In the genomic region with DNA sequence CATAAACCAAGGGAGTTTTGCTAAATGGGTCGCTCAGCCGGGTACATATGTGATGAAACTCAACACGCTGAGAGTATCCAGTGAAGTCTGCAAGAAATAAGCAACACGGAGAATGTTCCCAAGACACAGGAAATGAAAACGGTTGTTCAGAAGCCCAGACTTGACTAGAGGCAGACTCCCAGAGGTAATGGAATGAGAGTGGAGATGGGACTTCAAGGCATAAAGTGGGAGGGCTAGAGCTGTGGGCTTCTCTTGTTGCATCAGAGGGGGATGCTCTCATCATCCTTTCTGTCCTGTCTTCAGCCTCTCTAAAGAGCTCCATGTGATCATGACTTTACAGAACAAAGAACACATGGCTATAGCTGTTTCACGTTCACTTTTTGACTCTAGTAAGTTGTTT, we compare ENCODE assay signal across 1 cellular context.
TF ChIP-seq lines count a peak whose summit lies in the region.

No MANE protein-coding gene starts in this region.

TF ChIP-seq in GM23338, 12 proteins besides CTCF, POLR2A, EP300 and RAD21:
- TF ChIP-seq, protein P1, sequence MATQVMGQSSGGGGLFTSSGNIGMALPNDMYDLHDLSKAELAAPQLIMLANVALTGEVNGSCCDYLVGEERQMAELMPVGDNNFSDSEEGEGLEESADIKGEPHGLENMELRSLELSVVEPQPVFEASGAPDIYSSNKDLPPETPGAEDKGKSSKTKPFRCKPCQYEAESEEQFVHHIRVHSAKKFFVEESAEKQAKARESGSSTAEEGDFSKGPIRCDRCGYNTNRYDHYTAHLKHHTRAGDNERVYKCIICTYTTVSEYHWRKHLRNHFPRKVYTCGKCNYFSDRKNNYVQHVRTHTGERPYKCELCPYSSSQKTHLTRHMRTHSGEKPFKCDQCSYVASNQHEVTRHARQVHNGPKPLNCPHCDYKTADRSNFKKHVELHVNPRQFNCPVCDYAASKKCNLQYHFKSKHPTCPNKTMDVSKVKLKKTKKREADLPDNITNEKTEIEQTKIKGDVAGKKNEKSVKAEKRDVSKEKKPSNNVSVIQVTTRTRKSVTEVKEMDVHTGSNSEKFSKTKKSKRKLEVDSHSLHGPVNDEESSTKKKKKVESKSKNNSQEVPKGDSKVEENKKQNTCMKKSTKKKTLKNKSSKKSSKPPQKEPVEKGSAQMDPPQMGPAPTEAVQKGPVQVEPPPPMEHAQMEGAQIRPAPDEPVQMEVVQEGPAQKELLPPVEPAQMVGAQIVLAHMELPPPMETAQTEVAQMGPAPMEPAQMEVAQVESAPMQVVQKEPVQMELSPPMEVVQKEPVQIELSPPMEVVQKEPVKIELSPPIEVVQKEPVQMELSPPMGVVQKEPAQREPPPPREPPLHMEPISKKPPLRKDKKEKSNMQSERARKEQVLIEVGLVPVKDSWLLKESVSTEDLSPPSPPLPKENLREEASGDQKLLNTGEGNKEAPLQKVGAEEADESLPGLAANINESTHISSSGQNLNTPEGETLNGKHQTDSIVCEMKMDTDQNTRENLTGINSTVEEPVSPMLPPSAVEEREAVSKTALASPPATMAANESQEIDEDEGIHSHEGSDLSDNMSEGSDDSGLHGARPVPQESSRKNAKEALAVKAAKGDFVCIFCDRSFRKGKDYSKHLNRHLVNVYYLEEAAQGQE (IDR thresholded peaks at IDR 0.05; ENCODE audit: unreplicated experiment), result no peak
- TF ChIP-seq CREB1 (CRISPR knock-in tag; IDR thresholded peaks at IDR 0.05; ENCODE audit: low read depth), result no peak
- no peak for TF ChIP-seq NANOG (IDR thresholded peaks at IDR 0.05; ENCODE audit: borderline replicate concordance)
- no peak for TF ChIP-seq ZNF114 (CRISPR knock-in tag; IDR thresholded peaks at IDR 0.05)
- TF ChIP-seq, protein P2, sequence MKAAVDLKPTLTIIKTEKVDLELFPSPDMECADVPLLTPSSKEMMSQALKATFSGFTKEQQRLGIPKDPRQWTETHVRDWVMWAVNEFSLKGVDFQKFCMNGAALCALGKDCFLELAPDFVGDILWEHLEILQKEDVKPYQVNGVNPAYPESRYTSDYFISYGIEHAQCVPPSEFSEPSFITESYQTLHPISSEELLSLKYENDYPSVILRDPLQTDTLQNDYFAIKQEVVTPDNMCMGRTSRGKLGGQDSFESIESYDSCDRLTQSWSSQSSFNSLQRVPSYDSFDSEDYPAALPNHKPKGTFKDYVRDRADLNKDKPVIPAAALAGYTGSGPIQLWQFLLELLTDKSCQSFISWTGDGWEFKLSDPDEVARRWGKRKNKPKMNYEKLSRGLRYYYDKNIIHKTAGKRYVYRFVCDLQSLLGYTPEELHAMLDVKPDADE (IDR thresholded peaks at IDR 0.05), result no peak
- no peak for TF ChIP-seq EZH2phosphoT487 (IDR thresholded peaks at IDR 0.05; ENCODE audit: unreplicated experiment)
- TF ChIP-seq, protein P3, sequence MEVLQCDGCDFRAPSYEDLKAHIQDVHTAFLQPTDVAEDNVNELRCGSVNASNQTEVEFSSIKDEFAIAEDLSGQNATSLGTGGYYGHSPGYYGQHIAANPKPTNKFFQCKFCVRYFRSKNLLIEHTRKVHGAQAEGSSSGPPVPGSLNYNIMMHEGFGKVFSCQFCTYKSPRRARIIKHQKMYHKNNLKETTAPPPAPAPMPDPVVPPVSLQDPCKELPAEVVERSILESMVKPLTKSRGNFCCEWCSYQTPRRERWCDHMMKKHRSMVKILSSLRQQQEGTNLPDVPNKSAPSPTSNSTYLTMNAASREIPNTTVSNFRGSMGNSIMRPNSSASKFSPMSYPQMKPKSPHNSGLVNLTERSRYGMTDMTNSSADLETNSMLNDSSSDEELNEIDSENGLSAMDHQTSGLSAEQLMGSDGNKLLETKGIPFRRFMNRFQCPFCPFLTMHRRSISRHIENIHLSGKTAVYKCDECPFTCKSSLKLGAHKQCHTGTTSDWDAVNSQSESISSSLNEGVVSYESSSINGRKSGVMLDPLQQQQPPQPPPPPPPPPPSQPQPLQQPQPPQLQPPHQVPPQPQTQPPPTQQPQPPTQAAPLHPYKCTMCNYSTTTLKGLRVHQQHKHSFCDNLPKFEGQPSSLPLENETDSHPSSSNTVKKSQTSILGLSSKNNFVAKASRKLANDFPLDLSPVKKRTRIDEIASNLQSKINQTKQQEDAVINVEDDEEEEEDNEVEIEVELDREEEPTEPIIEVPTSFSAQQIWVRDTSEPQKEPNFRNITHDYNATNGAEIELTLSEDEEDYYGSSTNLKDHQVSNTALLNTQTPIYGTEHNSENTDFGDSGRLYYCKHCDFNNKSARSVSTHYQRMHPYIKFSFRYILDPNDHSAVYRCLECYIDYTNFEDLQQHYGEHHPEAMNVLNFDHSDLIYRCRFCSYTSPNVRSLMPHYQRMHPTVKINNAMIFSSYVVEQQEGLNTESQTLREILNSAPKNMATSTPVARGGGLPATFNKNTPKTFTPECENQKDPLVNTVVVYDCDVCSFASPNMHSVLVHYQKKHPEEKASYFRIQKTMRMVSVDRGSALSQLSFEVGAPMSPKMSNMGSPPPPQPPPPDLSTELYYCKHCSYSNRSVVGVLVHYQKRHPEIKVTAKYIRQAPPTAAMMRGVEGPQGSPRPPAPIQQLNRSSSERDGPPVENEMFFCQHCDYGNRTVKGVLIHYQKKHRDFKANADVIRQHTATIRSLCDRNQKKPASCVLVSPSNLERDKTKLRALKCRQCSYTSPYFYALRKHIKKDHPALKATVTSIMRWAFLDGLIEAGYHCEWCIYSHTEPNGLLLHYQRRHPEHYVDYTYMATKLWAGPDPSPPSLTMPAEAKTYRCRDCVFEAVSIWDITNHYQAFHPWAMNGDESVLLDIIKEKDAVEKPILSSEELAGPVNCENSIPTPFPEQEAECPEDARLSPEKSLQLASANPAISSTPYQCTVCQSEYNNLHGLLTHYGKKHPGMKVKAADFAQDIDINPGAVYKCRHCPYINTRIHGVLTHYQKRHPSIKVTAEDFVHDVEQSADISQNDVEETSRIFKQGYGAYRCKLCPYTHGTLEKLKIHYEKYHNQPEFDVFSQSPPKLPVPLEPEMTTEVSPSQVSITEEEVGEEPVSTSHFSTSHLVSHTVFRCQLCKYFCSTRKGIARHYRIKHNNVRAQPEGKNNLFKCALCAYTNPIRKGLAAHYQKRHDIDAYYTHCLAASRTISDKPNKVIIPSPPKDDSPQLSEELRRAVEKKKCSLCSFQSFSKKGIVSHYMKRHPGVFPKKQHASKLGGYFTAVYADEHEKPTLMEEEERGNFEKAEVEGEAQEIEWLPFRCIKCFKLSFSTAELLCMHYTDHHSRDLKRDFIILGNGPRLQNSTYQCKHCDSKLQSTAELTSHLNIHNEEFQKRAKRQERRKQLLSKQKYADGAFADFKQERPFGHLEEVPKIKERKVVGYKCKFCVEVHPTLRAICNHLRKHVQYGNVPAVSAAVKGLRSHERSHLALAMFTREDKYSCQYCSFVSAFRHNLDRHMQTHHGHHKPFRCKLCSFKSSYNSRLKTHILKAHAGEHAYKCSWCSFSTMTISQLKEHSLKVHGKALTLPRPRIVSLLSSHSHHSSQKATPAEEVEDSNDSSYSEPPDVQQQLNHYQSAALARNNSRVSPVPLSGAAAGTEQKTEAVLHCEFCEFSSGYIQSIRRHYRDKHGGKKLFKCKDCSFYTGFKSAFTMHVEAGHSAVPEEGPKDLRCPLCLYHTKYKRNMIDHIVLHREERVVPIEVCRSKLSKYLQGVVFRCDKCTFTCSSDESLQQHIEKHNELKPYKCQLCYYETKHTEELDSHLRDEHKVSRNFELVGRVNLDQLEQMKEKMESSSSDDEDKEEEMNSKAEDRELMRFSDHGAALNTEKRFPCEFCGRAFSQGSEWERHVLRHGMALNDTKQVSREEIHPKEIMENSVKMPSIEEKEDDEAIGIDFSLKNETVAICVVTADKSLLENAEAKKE (CRISPR knock-in tag; IDR thresholded peaks at IDR 0.05), result no peak
- TF ChIP-seq POLR2AphosphoS5 (IDR thresholded peaks at IDR 0.05; ENCODE audit: low read depth), result no peak
- no peak for TF ChIP-seq STAT1 (IDR thresholded peaks at IDR 0.05; ENCODE audit: unreplicated experiment)
- TF ChIP-seq EZH2 (IDR thresholded peaks at IDR 0.05; ENCODE audit: low read depth, unreplicated experiment), result no peak
- TF ChIP-seq JUNB (IDR thresholded peaks at IDR 0.05; ENCODE audit: unreplicated experiment), result no peak
- TF ChIP-seq ZNF331 (CRISPR knock-in tag; IDR thresholded peaks at IDR 0.05; ENCODE audit: low read depth), result no peak
